ENCODE assay signal across 16 cellular contexts in the genomic region with DNA sequence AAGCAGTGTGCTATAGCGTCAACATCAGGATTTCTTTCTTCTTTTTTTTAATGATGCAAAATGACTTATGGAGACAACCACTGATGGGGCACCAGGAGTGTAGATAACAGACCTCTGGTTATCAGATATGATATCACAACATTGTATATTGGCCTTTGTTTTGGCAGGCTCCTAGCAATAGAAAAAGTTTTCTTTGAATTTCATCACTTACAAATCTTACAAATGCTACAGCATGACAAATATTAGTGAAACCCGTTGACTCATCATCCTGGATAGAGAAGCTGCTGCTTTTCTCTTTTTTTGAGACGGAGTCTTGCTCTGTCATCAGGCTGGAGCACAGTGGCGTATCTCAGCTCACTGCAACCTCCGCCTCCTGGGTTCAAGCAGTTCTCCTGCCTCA.
DNase-seq lines count a peak whose midpoint lies in the region; ATAC-seq and TF ChIP-seq lines count a peak whose summit lies in the region.
"Had no signal": no experiment of that assay in that cellular context is flagged by ENCODE, and none has a peak within 500 bp of the region (broad histone marks: within the 10 kb centered on the region; RNA-seq: fewer than 3 reads in every experiment).

No MANE protein-coding gene starts in this region.

- H3K9me3 Mint-ChIP-seq in activated naive CD8-positive, alpha-beta T cell treated with anti-CD3 and anti-CD28 coated beads, Interleukin-2, amount 50 U/mL, for 24 hours: no peaks in the 10 kb centered on the region
- H3K9me3 Mint-ChIP-seq in activated naive CD8-positive, alpha-beta T cell treated with anti-CD3 and anti-CD28 coated beads for 36 hours: no peaks in the 10 kb centered on the region
- H3K9me3 Mint-ChIP-seq in T-helper 2 cell treated with Interferon-gamma antibody and Interleukin-4, amounts not matched to agents 5 μg/mL and 100 μg/mL, for 36 hours: no peaks in the 10 kb centered on the region
- H3K9me3 Mint-ChIP-seq in GM23338: peaks cover 11% of the 10 kb centered on the region
- H3K9me3 Mint-ChIP-seq: stimulated activated naive CD8-positive, alpha-beta T cell treated with anti-CD3 and anti-CD28 coated beads, Interleukin-15, Interleukin-2, amounts not matched to agents 100 ng/mL and 50 ng/mL, for 24 hours had no signal

- no peaks in the 10 kb centered on the region for H3K36me3 ChIP-seq in SK-N-SH (replicated peaks in 1 of 2; ENCODE audit: control insufficient read depth in 1 of 2, insufficient read depth in 2 of 2, low read length in 1 of 2)
- H3K36me3 ChIP-seq in fibroblast of lung (ENCODE audit: control insufficient read depth, insufficient read depth, low read length): no peaks in the 10 kb centered on the region
- H3K36me3 ChIP-seq in thoracic aorta: no peaks in the 10 kb centered on the region
- H3K36me3 ChIP-seq in GM23338 (ENCODE audit: insufficient read depth): no peaks in the 10 kb centered on the region
- H3K36me3 ChIP-seq: pancreas had no signal

- H3K27me3 ChIP-seq in SK-N-SH (ENCODE audit: insufficient read depth): no peaks in the 10 kb centered on the region
- H3K27me3 ChIP-seq in fibroblast of lung (ENCODE audit: control insufficient read depth, insufficient read depth, low read length): no peaks in the 10 kb centered on the region
- no peaks in the 10 kb centered on the region for H3K27me3 ChIP-seq in thoracic aorta (replicated peaks; ENCODE audit: insufficient read depth)
- H3K27me3 ChIP-seq in GM23338 (ENCODE audit: insufficient read depth): no peaks in the 10 kb centered on the region
- H3K27me3 ChIP-seq: pancreas had no signal

- H3K4me3 ChIP-seq in SK-N-SH (ENCODE audit: low read depth in 2 of 2, low read length in 1 of 2): no peak overlapping the region
- no peak overlapping the region for H3K4me3 ChIP-seq in fibroblast of lung (replicated peaks in 1 of 4; ENCODE audit: control extremely low read depth in 1 of 4, insufficient read depth in 1 of 4, low read depth in 3 of 4, low read length in 4 of 4)
- H3K4me3 ChIP-seq in thoracic aorta: peak overlapping the region; percentile 52
- H3K4me3 ChIP-seq in GM23338: no peak overlapping the region
- H3K4me3 ChIP-seq: pancreas, smooth muscle cell had no signal

- H3K79me2 ChIP-seq in SK-N-SH (ENCODE audit: insufficient read depth) (no peaks in the 10 kb centered on the region), fibroblast of lung (ENCODE audit: control insufficient read depth, insufficient read depth, low read length) (no peaks in the 10 kb centered on the region), GM23338 (replicated peaks; ENCODE audit: insufficient read depth) (no peaks in the 10 kb centered on the region)

- H3K9me3 ChIP-seq in SK-N-SH (no peaks in the 10 kb centered on the region), fibroblast of lung (ENCODE audit: control insufficient read depth, insufficient read depth, low read depth, low read length) (no peaks in the 10 kb centered on the region), thoracic aorta (no peaks in the 10 kb centered on the region)
- H3K9me3 ChIP-seq: pancreas had no signal

- no peak for TF ChIP-seq RAD21 in SK-N-SH (IDR thresholded peaks at IDR 0.05; ENCODE audit: low read length)

- H3K4me3 Mint-ChIP-seq in activated naive CD8-positive, alpha-beta T cell treated with anti-CD3 and anti-CD28 coated beads, Interleukin-2, amount 50 U/mL, for 24 hours: no peak overlapping the region
- no peak overlapping the region for H3K4me3 Mint-ChIP-seq in activated naive CD8-positive, alpha-beta T cell treated with anti-CD3 and anti-CD28 coated beads for 36 hours
- no peak overlapping the region for H3K4me3 Mint-ChIP-seq in T-helper 2 cell treated with Interferon-gamma antibody and Interleukin-4, amounts not matched to agents 5 μg/mL and 100 μg/mL, for 36 hours
- H3K4me3 Mint-ChIP-seq in GM23338: no peak overlapping the region
- H3K4me3 Mint-ChIP-seq: stimulated activated naive CD8-positive, alpha-beta T cell treated with anti-CD3 and anti-CD28 coated beads, Interleukin-15, Interleukin-2, amounts not matched to agents 100 ng/mL and 50 ng/mL, for 24 hours had no signal

- CTCF ChIA-PET in SK-N-SH (lab: Yijun Ruan, JAX): no interaction called here

- H3F3A ChIP-seq in SK-N-SH (replicated peaks; ENCODE audit: insufficient read depth) (no peaks in the 10 kb centered on the region), GM23338 (replicated peaks; ENCODE audit: low read depth) (no peaks in the 10 kb centered on the region)

- H3K27ac ChIP-seq in SK-N-SH (ENCODE audit: low read depth in 2 of 2, low read length in 1 of 2) (no peak overlapping the region), fibroblast of lung (ENCODE audit: insufficient read depth, low read length) (no peak overlapping the region), thoracic aorta (peak overlapping the region; percentile 52 to 75), GM23338 (ENCODE audit: low read depth) (no peak overlapping the region)
- H3K27ac ChIP-seq: pancreas had no signal

- no peak for DNase-seq in activated naive CD8-positive, alpha-beta T cell treated with anti-CD3 and anti-CD28 coated beads, Interleukin-2, amount 50 U/mL, for 24 hours
- no peak for DNase-seq in activated naive CD8-positive, alpha-beta T cell treated with anti-CD3 and anti-CD28 coated beads for 36 hours
- DNase-seq in SK-N-SH: no peak
- peak; percentile 12 to 70 for DNase-seq in fibroblast of lung (ENCODE audit: low read depth in 2 of 2)
- DNase-seq in thoracic aorta (ENCODE audit: low spot score): no peak
- DNase-seq in T-helper 2 cell treated with Interferon-gamma antibody and Interleukin-4, amounts not matched to agents 5 μg/mL and 100 μg/mL, for 36 hours (ENCODE audit: low spot score): no peak
- DNase-seq in NCI-H2196 (lab: John Stamatoyannopoulos, UW; ENCODE audit: unreplicated experiment): no peak
- no peak for DNase-seq in GM23338 (ENCODE audit: low spot score)
- DNase-seq: activated CD8-positive, alpha-beta memory T cell treated with anti-CD3 and anti-CD28 coated beads for 24 hours; activated effector memory CD4-positive, alpha-beta T cell treated with Interleukin-2 at 50 U/mL for 16 hours; Karpas-422; NCI-H187; NCI-H510A treated with DMSO at 0.1 percent for 48 hours; pancreas had no signal

- POLR2A ChIA-PET in SK-N-SH (lab: Yijun Ruan, JAX): no interaction called here

- 77% methylated on average over 5 of the region's 5 CpGs for WGBS in SK-N-SH (ENCODE audit: low lambda C conversion rate)

- ATAC-seq in activated naive CD8-positive, alpha-beta T cell treated with anti-CD3 and anti-CD28 coated beads, Interleukin-2, amount 50 U/mL, for 24 hours: peak; percentile 24
- ATAC-seq in thoracic aorta (ENCODE audit: insufficient number of reproducible peaks, low FRiP score, low read depth): no peak
- no peak for ATAC-seq in GM23338
- ATAC-seq: pancreas had no signal

- no peaks in the 10 kb centered on the region for H3K27me3 Mint-ChIP-seq in activated naive CD8-positive, alpha-beta T cell treated with anti-CD3 and anti-CD28 coated beads, Interleukin-2, amount 50 U/mL, for 24 hours
- peaks cover 6% of the 10 kb centered on the region for H3K27me3 Mint-ChIP-seq in activated naive CD8-positive, alpha-beta T cell treated with anti-CD3 and anti-CD28 coated beads for 36 hours
- peaks cover 18% of the 10 kb centered on the region for H3K27me3 Mint-ChIP-seq in T-helper 2 cell treated with Interferon-gamma antibody and Interleukin-4, amounts not matched to agents 5 μg/mL and 100 μg/mL, for 36 hours (ENCODE audit: low read depth)
- no peaks in the 10 kb centered on the region for H3K27me3 Mint-ChIP-seq in GM23338 (ENCODE audit: insufficient read depth, low read depth, poor library complexity)

- H2AFZ ChIP-seq in SK-N-SH (ENCODE audit: low read depth) (0 out of 2 replicates have a peak overlapping the region, but pooled peaks have one; percentile 34), fibroblast of lung (ENCODE audit: low read length) (no peak overlapping the region), GM23338 (no peak overlapping the region; the same call in 1 of the 2 replicates)

- H3K4me1 Mint-ChIP-seq in activated naive CD8-positive, alpha-beta T cell treated with anti-CD3 and anti-CD28 coated beads, Interleukin-2, amount 50 U/mL, for 24 hours: no peaks in the 10 kb centered on the region
- peaks cover 3% of the 10 kb centered on the region for H3K4me1 Mint-ChIP-seq in activated naive CD8-positive, alpha-beta T cell treated with anti-CD3 and anti-CD28 coated beads for 36 hours
- no peaks in the 10 kb centered on the region for H3K4me1 Mint-ChIP-seq in T-helper 2 cell treated with Interferon-gamma antibody and Interleukin-4, amounts not matched to agents 5 μg/mL and 100 μg/mL, for 36 hours (ENCODE audit: low read depth)
- peaks cover 8% of the 10 kb centered on the region; the same call in 2 of the 3 replicates for H3K4me1 Mint-ChIP-seq in GM23338

- H3K4me2 ChIP-seq in SK-N-SH (no peak overlapping the region), fibroblast of lung (ENCODE audit: extremely low read depth, insufficient read depth, low read length) (no peak overlapping the region), GM23338 (no peak overlapping the region)
- H3K4me2 ChIP-seq: smooth muscle cell had no signal

- no peaks in the 10 kb centered on the region for H3K4me1 ChIP-seq in SK-N-SH (ENCODE audit: control insufficient read depth in 1 of 2, insufficient read depth in 2 of 2, low read depth in 1 of 2, low read length in 1 of 2)
- H3K4me1 ChIP-seq in fibroblast of lung (ENCODE audit: control insufficient read depth, extremely low read depth, insufficient read depth, low read length): no peaks in the 10 kb centered on the region
- H3K4me1 ChIP-seq in thoracic aorta (ENCODE audit: control insufficient read depth in 1 of 2, low read depth in 2 of 2): peaks cover 18 to 35% of the 10 kb centered on the region in 2 donors
- H3K4me1 ChIP-seq in GM23338 (ENCODE audit: insufficient read depth): no peaks in the 10 kb centered on the region
- H3K4me1 ChIP-seq: pancreas had no signal

- H3K9ac ChIP-seq in SK-N-SH: no peak overlapping the region
- H3K9ac ChIP-seq in fibroblast of lung (ENCODE audit: insufficient read depth, low read length): no peak overlapping the region

- no peak overlapping the region for H3K27ac Mint-ChIP-seq in activated naive CD8-positive, alpha-beta T cell treated with anti-CD3 and anti-CD28 coated beads, Interleukin-2, amount 50 U/mL, for 24 hours
- H3K27ac Mint-ChIP-seq in activated naive CD8-positive, alpha-beta T cell treated with anti-CD3 and anti-CD28 coated beads for 36 hours: no peak overlapping the region
- H3K27ac Mint-ChIP-seq in T-helper 2 cell treated with Interferon-gamma antibody and Interleukin-4, amounts not matched to agents 5 μg/mL and 100 μg/mL, for 36 hours: no peak overlapping the region
- H3K27ac Mint-ChIP-seq in GM23338: no peak overlapping the region
- H3K27ac Mint-ChIP-seq: stimulated activated naive CD8-positive, alpha-beta T cell treated with anti-CD3 and anti-CD28 coated beads, Interleukin-15, Interleukin-2, amounts not matched to agents 100 ng/mL and 50 ng/mL, for 24 hours had no signal

- TF ChIP-seq CTCF in SK-N-SH (IDR thresholded peaks at IDR 0.05): no peak
- TF ChIP-seq CTCF in fibroblast of lung (conservative IDR thresholded peaks at IDR 0.05 in 1 of 2, IDR thresholded peaks at IDR 0.05 in 1 of 2; ENCODE audit: low read depth in 1 of 2, low read length in 2 of 2): no peak
- TF ChIP-seq CTCF in thoracic aorta (IDR thresholded peaks at IDR 0.05): no peak
- no peak for TF ChIP-seq CTCF in GM23338 (conservative IDR thresholded peaks at IDR 0.05; ENCODE audit: low read depth in 2 of 2)

- no peaks in the 10 kb centered on the region for H3K36me3 Mint-ChIP-seq in activated naive CD8-positive, alpha-beta T cell treated with anti-CD3 and anti-CD28 coated beads, Interleukin-2, amount 50 U/mL, for 24 hours (ENCODE audit: low read depth)
- peaks cover 2% of the 10 kb centered on the region for H3K36me3 Mint-ChIP-seq in activated naive CD8-positive, alpha-beta T cell treated with anti-CD3 and anti-CD28 coated beads for 36 hours
- H3K36me3 Mint-ChIP-seq in T-helper 2 cell treated with Interferon-gamma antibody and Interleukin-4, amounts not matched to agents 5 μg/mL and 100 μg/mL, for 36 hours (ENCODE audit: low read depth): no peaks in the 10 kb centered on the region
- H3K36me3 Mint-ChIP-seq in GM23338 (ENCODE audit: low read depth): no peaks in the 10 kb centered on the region

- no peaks in the 10 kb centered on the region for H3K9me2 ChIP-seq in SK-N-SH
- no peaks in the 10 kb centered on the region for H3K9me2 ChIP-seq in GM23338 (ENCODE audit: insufficient read depth)

- H4K20me1 ChIP-seq in SK-N-SH (ENCODE audit: insufficient read depth) (no peaks in the 10 kb centered on the region), fibroblast of lung (ENCODE audit: control insufficient read depth, extremely low read depth, insufficient read depth, low read length) (no peaks in the 10 kb centered on the region), GM23338 (replicated peaks; ENCODE audit: insufficient read depth) (no peaks in the 10 kb centered on the region)

- no peak for TF ChIP-seq EP300 in SK-N-SH (IDR thresholded peaks at IDR 0.05; ENCODE audit: borderline replicate concordance in 1 of 2, low read depth in 1 of 2, low read length in 1 of 2)

Comparison
In these comparisons a context has a peak if more than half of its experiments do, and no peak if none do; other contexts are left out.
1. DNase-seq: peak in fibroblast of lung (2 of 2); none in activated naive CD8-positive, alpha-beta T cell treated with anti-CD3 and anti-CD28 coated beads, Interleukin-2, amount 50 U/mL, for 24 hours (single experiment), activated naive CD8-positive, alpha-beta T cell treated with anti-CD3 and anti-CD28 coated beads for 36 hours (single experiment), SK-N-SH (single experiment), thoracic aorta (single experiment), T-helper 2 cell treated with Interferon-gamma antibody and Interleukin-4, amounts not matched to agents 5 μg/mL and 100 μg/mL, for 36 hours (single experiment), NCI-H2196 (single experiment) and GM23338 (single experiment).
2. H3K27ac ChIP-seq: peak in thoracic aorta (2 of 2); none in SK-N-SH (0 of 2), fibroblast of lung (single experiment) and GM23338 (single experiment).